14 cellular contexts compared by ENCODE assay signal in the genomic region with DNA sequence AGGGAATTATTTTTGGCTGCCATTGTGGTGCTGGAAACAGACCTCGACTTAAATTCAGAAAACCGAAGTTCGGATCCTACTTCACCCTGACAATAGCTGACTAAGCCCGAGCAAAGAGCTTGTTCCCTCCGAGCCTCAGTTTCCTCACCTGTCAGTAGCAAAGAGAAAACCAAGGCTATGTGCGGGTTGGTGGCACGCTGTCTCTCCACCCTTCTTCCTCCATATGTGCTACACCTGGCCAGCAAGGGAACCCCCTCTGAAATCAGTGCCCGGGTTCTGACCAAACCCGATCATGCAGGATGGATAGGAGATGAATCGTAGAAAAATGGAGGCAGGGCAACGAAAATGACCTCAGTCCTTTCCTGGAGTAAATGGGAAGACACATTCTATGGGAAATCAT. TPM values are rescaled to one million over a fixed set of nuclear protein-coding genes. Genes with fewer than 3 reads are reported as not detected.
DNase-seq lines count a peak whose midpoint lies in the region; ATAC-seq and TF ChIP-seq lines count a peak whose summit lies in the region.
"Had no signal": no experiment of that assay in that cellular context is flagged by ENCODE, and none has a peak within 500 bp of the region (broad histone marks: within the 10 kb centered on the region; RNA-seq: fewer than 3 reads in every experiment).

No MANE protein-coding gene starts in this region.

- H3K27ac ChIP-seq in IMR-90 (ENCODE audit: insufficient read depth, low read length) (no peak overlapping the region; the same call in 1 of the 2 replicates), trophoblast cell (ENCODE audit: low read depth, low read length) (no peak overlapping the region), heart right ventricle (no peak overlapping the region)
- H3K27ac ChIP-seq: GM23248 had no signal

- H4K8ac ChIP-seq in IMR-90 (ENCODE audit: low read depth in 2 of 2, low read length in 2 of 2) (no peak overlapping the region), trophoblast cell (ENCODE audit: low read depth, low read length) (no peak overlapping the region)

- peak overlapping the region; percentile 67 for H3K4me2 ChIP-seq in IMR-90 (ENCODE audit: low read depth, low read length)
- no peak overlapping the region for H3K4me2 ChIP-seq in trophoblast cell (ENCODE audit: low read length)

- TF ChIP-seq RAD21 in IMR-90 (IDR thresholded peaks at IDR 0.05; ENCODE audit: low read length): no peak

- H3K79me1 ChIP-seq in IMR-90 (ENCODE audit: low read depth in 1 of 2, low read length in 2 of 2) (no peaks in the 10 kb centered on the region), trophoblast cell (ENCODE audit: low read length) (peaks cover 8% of the 10 kb centered on the region)

- H2AFZ ChIP-seq in IMR-90 (replicated peaks; ENCODE audit: low read length, poor library complexity) (no peak overlapping the region), trophoblast cell (ENCODE audit: insufficient read depth, low read length, poor library complexity) (no peak overlapping the region)
- H2AFZ ChIP-seq: GM23248 had no signal

- WGBS in IMR-90 (ENCODE audit: extremely low coverage in 2 of 2, insufficient read length in 1 of 2), 2 experiments: no CpG with 5 or more reads among the region's 11 CpGs
- no CpG with 5 or more reads among the region's 11 CpGs for WGBS in trophoblast cell (ENCODE audit: extremely low coverage, insufficient coverage, insufficient read length)
- WGBS in heart right ventricle, 2 donors: 88 to 89% methylated on average over 11 of the region's 11 CpGs

- H4K20me1 ChIP-seq in IMR-90 (ENCODE audit: insufficient read depth, low read length): no peaks in the 10 kb centered on the region

- no peak overlapping the region; the same call in 1 of the 2 replicates for H2BK20ac ChIP-seq in IMR-90 (ENCODE audit: low read depth, low read length)

- no peak overlapping the region for H2BK5ac ChIP-seq in IMR-90 (ENCODE audit: low read depth, low read length, poor library complexity, severe bottlenecking)
- no peak overlapping the region for H2BK5ac ChIP-seq in trophoblast cell (ENCODE audit: low read depth, low read length, poor library complexity)

- H3K9me3 ChIP-seq in IMR-90 (ENCODE audit: control insufficient read depth, insufficient read depth, low read length): no peaks in the 10 kb centered on the region
- H3K9me3 ChIP-seq in trophoblast cell (ENCODE audit: insufficient read depth, low read depth, low read length): no peaks in the 10 kb centered on the region
- no peaks in the 10 kb centered on the region for H3K9me3 ChIP-seq in heart right ventricle
- H3K9me3 ChIP-seq: BE2C, HAP-1 had no signal

- H4K91ac ChIP-seq in IMR-90 (ENCODE audit: insufficient read depth, low read depth, low read length): no peak overlapping the region
- H4K91ac ChIP-seq in trophoblast cell (ENCODE audit: low read depth, low read length): peak overlapping the region; percentile 28

- no peaks in the 10 kb centered on the region for H3K27me3 Mint-ChIP-seq in mesothelial cell of epicardium (ENCODE audit: low read depth)

- no peaks in the 10 kb centered on the region for H3K36me3 ChIP-seq in IMR-90 (ENCODE audit: control insufficient read depth, insufficient read depth, low read length)
- H3K36me3 ChIP-seq in trophoblast cell (ENCODE audit: control insufficient read depth in 1 of 2, insufficient read depth in 2 of 2, low read length in 2 of 2): no peaks in the 10 kb centered on the region
- H3K36me3 ChIP-seq in heart right ventricle: no peaks in the 10 kb centered on the region
- H3K36me3 ChIP-seq: BE2C, HAP-1 had no signal

- POLR2A ChIA-PET in IMR-90 (lab: Charles Lee; ENCODE audit: unreplicated experiment): no interaction called here

- no peaks in the 10 kb centered on the region for H3K9me3 Mint-ChIP-seq in mesothelial cell of epicardium
- H3K9me3 Mint-ChIP-seq: CD4-positive, alpha-beta T cell had no signal

- no peak for ATAC-seq in IMR-90 (ENCODE audit: low read depth)
- no peak for ATAC-seq in GM19395 (IDR thresholded peaks at IDR 0.05; ENCODE audit: unreplicated experiment)
- ATAC-seq in GM18873 (IDR thresholded peaks at IDR 0.05; ENCODE audit: low FRiP score, unreplicated experiment): no peak
- no peak for ATAC-seq in heart right ventricle

- in situ Hi-C loops in IMR-90 (cut with MboI; ENCODE audit: low sequenced_read_pairs): no loop called here

- H3K14ac ChIP-seq in IMR-90 (replicated peaks; ENCODE audit: low read depth, low read length) (no peak overlapping the region), trophoblast cell (ENCODE audit: low read length) (no peak overlapping the region)

- DNase-seq in IMR-90 (no peak), mesothelial cell of epicardium (ENCODE audit: low spot score in 2 of 2, unreplicated experiment in 2 of 2) (no peak), trophoblast cell (no peak), heart right ventricle (no peak)
- DNase-seq in stimulated activated CD4-positive, alpha-beta T cell treated with anti-CD3 and anti-CD28 coated beads, Interleukin-2, amount 100 ng/mL, for 24 hours: no peak
- DNase-seq: BE2C; CD4-positive, alpha-beta T cell; DMS153; DMS79; GDM1; GM23248 had no signal

- H2BK15ac ChIP-seq in IMR-90 (ENCODE audit: low read depth, low read length): no peak overlapping the region

- H4K12ac ChIP-seq in trophoblast cell (ENCODE audit: low read depth, low read length): no peak overlapping the region

- H3K9ac ChIP-seq in IMR-90 (ENCODE audit: low read depth, low read length) (no peak overlapping the region), trophoblast cell (ENCODE audit: low read length) (no peak overlapping the region)
- H3K9ac ChIP-seq: GM23248 had no signal

- peak overlapping the region; percentile 71 for H2BK12ac ChIP-seq in trophoblast cell (ENCODE audit: low read length)

- intact Hi-C loops in IMR-90 (cut with micrococcal nuclease) (no loop called here), heart right ventricle (cut with DNase I) (no loop called here)

- no peak overlapping the region for H3K4me3 Mint-ChIP-seq in mesothelial cell of epicardium
- H3K4me3 Mint-ChIP-seq: CD4-positive, alpha-beta T cell had no signal

- H3K23ac ChIP-seq in IMR-90 (ENCODE audit: low read depth, low read length): no peak overlapping the region
- H3K23ac ChIP-seq in trophoblast cell (ENCODE audit: low read length): no peak overlapping the region

- no peak overlapping the region for H3K18ac ChIP-seq in IMR-90 (ENCODE audit: low read depth, low read length)
- no peak overlapping the region for H3K18ac ChIP-seq in trophoblast cell (ENCODE audit: low read length)

- no peaks in the 10 kb centered on the region; the same call in 1 of the 2 replicates for H3K9me1 ChIP-seq in IMR-90 (ENCODE audit: insufficient read depth, low read length)

- H2AK5ac ChIP-seq in IMR-90 (ENCODE audit: low read depth, low read length) (no peak overlapping the region), trophoblast cell (ENCODE audit: low read length) (no peak overlapping the region)

- H2BK120ac ChIP-seq in IMR-90 (ENCODE audit: low read depth, low read length) (no peak overlapping the region), trophoblast cell (ENCODE audit: insufficient read depth, low read length, poor library complexity) (peak overlapping the region; percentile 12)

- no peaks in the 10 kb centered on the region for H3K36me3 Mint-ChIP-seq in mesothelial cell of epicardium

- H3K4me3 ChIP-seq in IMR-90 (ENCODE audit: insufficient read depth, low read depth, low read length) (no peak overlapping the region), trophoblast cell (ENCODE audit: low read depth, low read length) (no peak overlapping the region), heart right ventricle (no peak overlapping the region)
- H3K4me3 ChIP-seq: GM23248, HAP-1 had no signal

- H3K4ac ChIP-seq in IMR-90 (ENCODE audit: low read depth, low read length): no peak overlapping the region
- no peak overlapping the region for H3K4ac ChIP-seq in trophoblast cell (ENCODE audit: low read depth, low read length)

- BruUV-seq in IMR-90 (replicated peaks; lab: Mats Ljungman, UMichigan): no TSS peak

- peaks cover 22% of the 10 kb centered on the region for H3K4me1 Mint-ChIP-seq in mesothelial cell of epicardium

- CTCF ChIA-PET in IMR-90 (lab: Yijun Ruan, JAX): no interaction called here

- peaks cover 41% of the 10 kb centered on the region for H3K27me3 ChIP-seq in IMR-90 (ENCODE audit: control insufficient read depth, insufficient read depth, low read length)
- no peaks in the 10 kb centered on the region for H3K27me3 ChIP-seq in trophoblast cell (ENCODE audit: insufficient read depth, low read length)
- peaks cover 0 to 84% (median 47%) of the 10 kb centered on the region in 7 donors for H3K27me3 ChIP-seq in heart right ventricle
- H3K27me3 ChIP-seq: BE2C had no signal

- TF ChIP-seq CTCF in IMR-90 (conservative IDR thresholded peaks at IDR 0.05; ENCODE audit: low read depth, low read length) (no peak), mesothelial cell of epicardium (IDR thresholded peaks at IDR 0.05; ENCODE audit: unreplicated experiment) (no peak), heart right ventricle (IDR thresholded peaks at IDR 0.05) (no peak)

- H3K4me1 ChIP-seq in IMR-90 (ENCODE audit: control insufficient read depth, insufficient read depth, low read length) (peaks cover 4% of the 10 kb centered on the region; the same call in 1 of the 2 replicates), trophoblast cell (ENCODE audit: control insufficient read depth in 1 of 2, insufficient read depth in 2 of 2, low read length in 2 of 2) (peaks cover 0 to 5% of the 10 kb centered on the region in 2 experiments), heart right ventricle (no peaks in the 10 kb centered on the region)
- H3K4me1 ChIP-seq: BE2C, HAP-1 had no signal

- dilution Hi-C loops in IMR-90 (cut with HindIII; ENCODE audit: low sequenced_read_pairs, unreplicated experiment): no loop called here

- peak overlapping the region; percentile 4 for H3K27ac Mint-ChIP-seq in mesothelial cell of epicardium
- H3K27ac Mint-ChIP-seq: CD4-positive, alpha-beta T cell had no signal

- H4K5ac ChIP-seq in IMR-90 (ENCODE audit: low read depth, low read length): no peak overlapping the region

- no peak overlapping the region for H2AK9ac ChIP-seq in IMR-90 (replicated peaks; ENCODE audit: low read depth, low read length, poor library complexity)

- no peak overlapping the region for H3K56ac ChIP-seq in IMR-90 (ENCODE audit: extremely low read depth, insufficient read depth, low read length)

- H3K79me2 ChIP-seq in trophoblast cell (ENCODE audit: control insufficient read depth, insufficient read depth, low read length, poor library complexity): no peaks in the 10 kb centered on the region

- TF ChIP-seq POLR2A in IMR-90 (IDR thresholded peaks at IDR 0.05; ENCODE audit: low read depth, low read length): no peak

TF ChIP-seq in IMR-90, 13 proteins besides CTCF, POLR2A, EP300 and RAD21 (continues in another document):
- TF ChIP-seq RCOR1 (IDR thresholded peaks at IDR 0.05; ENCODE audit: insufficient replicate concordance, low read length) (no peak), BHLHE40 (IDR thresholded peaks at IDR 0.05; ENCODE audit: low read depth, low read length) (no peak)

RNA-seq across cellular contexts. Expression of gene MSX2, which starts 16.7 kb away (rescaled TPM):
- total RNA-seq in IMR-90 (2012; rRNA removed): 1.9 and 2.2 TPM in 2 replicates
- polyA plus RNA-seq in IMR-90 (2012; rRNA removed): 3.7 and 4.0 TPM in 2 replicates
- polyA plus RNA-seq in IMR-90 (2012; cell fraction: cytosol; rRNA removed): 2.1 and 4.0 TPM in 2 replicates
- polyA plus RNA-seq in IMR-90 (2012; cell fraction: nucleus; rRNA removed; ENCODE audit: low replicate concordance): 2.7 and 3.5 TPM in 2 replicates
- total RNA-seq in mesothelial cell of epicardium: 83.9 to 86.9 TPM (median 85.2 TPM) in 3 replicates
- 523 and 535 TPM in 2 replicates for polyA plus RNA-seq in trophoblast cell (2013)
- total RNA-seq in heart right ventricle: 1 to 10 TPM in 9 of 10 donors, under 1 TPM in 1; 0.74 to 2.1 (median 1.5) TPM
- under 1 TPM; 0.43 to 0.80 TPM for polyA plus RNA-seq in heart right ventricle

Comparison
In these comparisons a context has a peak if more than half of its experiments do, and no peak if none do; other contexts are left out.
1. RNA of gene MSX2, which starts 16.7 kb away (total RNA-seq): 83.9 to 86.9 TPM in mesothelial cell of epicardium; 1.9 to 2.2 TPM in IMR-90 and 0.74 to 2.1 TPM in heart right ventricle; every median in the first group is over 10 times any median in the second.